23 cellular contexts compared by ENCODE assay signal in the genomic region with DNA sequence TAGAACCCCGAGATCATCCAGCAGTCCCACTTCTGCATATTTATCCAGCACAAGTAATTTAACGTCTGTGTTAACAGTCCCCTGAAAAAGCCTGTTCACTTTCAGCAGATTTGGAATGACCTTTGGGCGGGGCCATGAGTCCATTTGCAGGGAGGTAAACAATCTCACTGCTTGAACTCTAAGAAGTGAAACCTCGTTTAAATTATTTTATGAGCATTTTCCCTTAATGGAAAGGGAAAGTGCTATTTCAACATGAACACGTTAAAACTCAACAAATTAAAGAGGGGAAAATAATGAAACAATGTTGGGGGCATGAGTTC.
DNase-seq lines count a peak whose midpoint lies in the region; ATAC-seq and FAIRE-seq lines count a peak whose summit lies in the region.
"Had no signal": no experiment of that assay in that cellular context is flagged by ENCODE, and none has a peak within 500 bp of the region (broad histone marks: within the 10 kb centered on the region; RNA-seq: fewer than 3 reads in every experiment).

No MANE protein-coding gene starts in this region.

- no peak for FAIRE-seq in small intestine (lab: Jason Lieb, UNC)
- FAIRE-seq: D721Med had no signal

- no peak overlapping the region for H3K27ac ChIP-seq in small intestine (ENCODE audit: low read depth in 1 of 2, low read length in 1 of 2)
- H3K27ac ChIP-seq: 22Rv1, C4-2B, KMS-11 had no signal

- H3K27me3 Mint-ChIP-seq in T-helper 2 cell treated with Interferon-gamma antibody and Interleukin-4, amounts not matched to agents 5 μg/mL and 100 μg/mL, for 36 hours (ENCODE audit: low read depth) = no peaks in the 10 kb centered on the region
- H3K27me3 Mint-ChIP-seq in activated naive CD4-positive, alpha-beta T cell treated with anti-CD3 and anti-CD28 coated beads, Interleukin-2, amount 50 U/mL, for 24 hours = no peaks in the 10 kb centered on the region
- H3K27me3 Mint-ChIP-seq in activated CD4-positive, alpha-beta memory T cell treated with anti-CD3 and anti-CD28 coated beads, Interleukin-2, amount 10 ng/mL, durations not matched to agents 7 days and 5 days = no peaks in the 10 kb centered on the region

- peaks cover 0 to 2% of the 10 kb centered on the region in 2 donors for H3K4me1 ChIP-seq in small intestine (ENCODE audit: control insufficient read depth in 2 of 2, insufficient read depth in 1 of 2, low read depth in 1 of 2, low read length in 1 of 2)

- no peaks in the 10 kb centered on the region for H3K9me3 ChIP-seq in small intestine (ENCODE audit: control insufficient read depth, low read depth)

- H3K27ac Mint-ChIP-seq in T-helper 2 cell treated with Interferon-gamma antibody and Interleukin-4, amounts not matched to agents 5 μg/mL and 100 μg/mL, for 36 hours = peak overlapping the region; percentile 75
- H3K27ac Mint-ChIP-seq in activated naive CD4-positive, alpha-beta T cell treated with anti-CD3 and anti-CD28 coated beads, Interleukin-2, amount 50 U/mL, for 24 hours = peak overlapping the region; percentile 37
- H3K27ac Mint-ChIP-seq in activated naive CD4-positive, alpha-beta T cell treated with anti-CD3 and anti-CD28 coated beads, Interleukin-2, amount 50 U/mL, for 72 hours = no peak overlapping the region
- peak overlapping the region; percentile 17 for H3K27ac Mint-ChIP-seq in activated CD4-positive, alpha-beta memory T cell treated with anti-CD3 and anti-CD28 coated beads, Interleukin-2, amount 10 ng/mL, durations not matched to agents 7 days and 5 days
- H3K27ac Mint-ChIP-seq: B cell, HFFc6, IgD-negative memory B cell had no signal

- H3K27me3 ChIP-seq in small intestine (ENCODE audit: control insufficient read depth in 2 of 2, insufficient read depth in 2 of 2, low read length in 2 of 2) = peaks cover 0 to 3% of the 10 kb centered on the region in 2 donors

- DNase-seq in T-helper 2 cell treated with Interferon-gamma antibody and Interleukin-4, amounts not matched to agents 5 μg/mL and 100 μg/mL, for 36 hours (ENCODE audit: low spot score) = no peak
- DNase-seq in T-helper 2 cell = no peak
- no peak for DNase-seq in activated naive CD4-positive, alpha-beta T cell treated with anti-CD3 and anti-CD28 coated beads, Interleukin-2, amount 50 U/mL, for 72 hours (ENCODE audit: low spot score in 2 of 2)
- no peak for DNase-seq in activated CD4-positive, alpha-beta memory T cell treated with anti-CD3 and anti-CD28 coated beads, Interleukin-2, amount 10 ng/mL, durations not matched to agents 7 days and 5 days
- peak; percentile 30 for DNase-seq in small intestine
- DNase-seq: H7; HFFc6; MM.1S; NCI-H2029; NCI-H446 treated with DMSO at 0.1 percent for 48 hours; NCI-H526; NCI-H82; NK-92 treated with Interleukin-12 subunit alpha and Interleukin-12 subunit beta, amount 100 ng/mL, for 24 hours; PC-3 had no signal

- peaks cover 69% of the 10 kb centered on the region for H3K4me1 Mint-ChIP-seq in T-helper 2 cell treated with Interferon-gamma antibody and Interleukin-4, amounts not matched to agents 5 μg/mL and 100 μg/mL, for 36 hours (ENCODE audit: low read depth)
- peaks cover 8% of the 10 kb centered on the region for H3K4me1 Mint-ChIP-seq in activated naive CD4-positive, alpha-beta T cell treated with anti-CD3 and anti-CD28 coated beads, Interleukin-2, amount 50 U/mL, for 24 hours
- H3K4me1 Mint-ChIP-seq in activated CD4-positive, alpha-beta memory T cell treated with anti-CD3 and anti-CD28 coated beads, Interleukin-2, amount 10 ng/mL, durations not matched to agents 7 days and 5 days = peaks cover 65% of the 10 kb centered on the region

- no peak overlapping the region for H3K4me3 ChIP-seq in small intestine (ENCODE audit: low read depth in 1 of 2, low read length in 2 of 2)

- CTCF ChIA-PET in activated CD4-positive, alpha-beta memory T cell treated with anti-CD3 and anti-CD28 coated beads, Interleukin-2, amount 10 ng/mL, durations not matched to agents 7 days and 5 days (lab: Charles Lee) = interaction anchor here (0.8 kb wide), 1 partner anchor 139 kb away, joined by 3 read pairs; no protein-coding TSS in a partner anchor

- peaks cover 14% of the 10 kb centered on the region for H3K9me3 Mint-ChIP-seq in T-helper 2 cell treated with Interferon-gamma antibody and Interleukin-4, amounts not matched to agents 5 μg/mL and 100 μg/mL, for 36 hours
- H3K9me3 Mint-ChIP-seq in activated naive CD4-positive, alpha-beta T cell treated with anti-CD3 and anti-CD28 coated beads, Interleukin-2, amount 50 U/mL, for 24 hours = no peaks in the 10 kb centered on the region
- peaks cover 8 to 11% of the 10 kb centered on the region in 2 donors for H3K9me3 Mint-ChIP-seq in activated naive CD4-positive, alpha-beta T cell treated with anti-CD3 and anti-CD28 coated beads, Interleukin-2, amount 50 U/mL, for 72 hours
- H3K9me3 Mint-ChIP-seq in activated CD4-positive, alpha-beta memory T cell treated with anti-CD3 and anti-CD28 coated beads, Interleukin-2, amount 10 ng/mL, durations not matched to agents 7 days and 5 days = peaks cover 17% of the 10 kb centered on the region

- no peak for ATAC-seq in activated naive CD4-positive, alpha-beta T cell treated with anti-CD3 and anti-CD28 coated beads, Interleukin-2, amount 50 U/mL, for 72 hours
- no peak for ATAC-seq in HG03354 (IDR thresholded peaks at IDR 0.05; ENCODE audit: poor library complexity, severe bottlenecking, unreplicated experiment)
- no peak for ATAC-seq in HG03342 (IDR thresholded peaks at IDR 0.05; ENCODE audit: unreplicated experiment)
- ATAC-seq: PC-3 had no signal

- H3K36me3 ChIP-seq in small intestine (ENCODE audit: control insufficient read depth in 2 of 2, insufficient read depth in 2 of 2, low read length in 2 of 2) = no peaks in the 10 kb centered on the region

- peak overlapping the region; percentile 27 for H3K4me3 Mint-ChIP-seq in T-helper 2 cell treated with Interferon-gamma antibody and Interleukin-4, amounts not matched to agents 5 μg/mL and 100 μg/mL, for 36 hours
- no peak overlapping the region for H3K4me3 Mint-ChIP-seq in activated naive CD4-positive, alpha-beta T cell treated with anti-CD3 and anti-CD28 coated beads, Interleukin-2, amount 50 U/mL, for 24 hours
- peak overlapping the region; percentile 21 for H3K4me3 Mint-ChIP-seq in activated CD4-positive, alpha-beta memory T cell treated with anti-CD3 and anti-CD28 coated beads, Interleukin-2, amount 10 ng/mL, durations not matched to agents 7 days and 5 days
- H3K4me3 Mint-ChIP-seq: B cell, HFFc6, IgD-negative memory B cell had no signal

- peaks cover 18% of the 10 kb centered on the region for H3K36me3 Mint-ChIP-seq in T-helper 2 cell treated with Interferon-gamma antibody and Interleukin-4, amounts not matched to agents 5 μg/mL and 100 μg/mL, for 36 hours (ENCODE audit: low read depth)
- H3K36me3 Mint-ChIP-seq in activated naive CD4-positive, alpha-beta T cell treated with anti-CD3 and anti-CD28 coated beads, Interleukin-2, amount 50 U/mL, for 24 hours = peaks cover 2% of the 10 kb centered on the region
- peaks cover 0 to 4% of the 10 kb centered on the region in 2 donors for H3K36me3 Mint-ChIP-seq in activated naive CD4-positive, alpha-beta T cell treated with anti-CD3 and anti-CD28 coated beads, Interleukin-2, amount 50 U/mL, for 72 hours
- peaks cover 26% of the 10 kb centered on the region for H3K36me3 Mint-ChIP-seq in activated CD4-positive, alpha-beta memory T cell treated with anti-CD3 and anti-CD28 coated beads, Interleukin-2, amount 10 ng/mL, durations not matched to agents 7 days and 5 days (ENCODE audit: low read depth)
- H3K36me3 Mint-ChIP-seq: IgD-negative memory B cell had no signal

- 17 to 43% (median 33%) methylated on average over 5 of the region's 5 CpGs for WGBS in small intestine, 3 donors

- POLR2A ChIA-PET in activated CD4-positive, alpha-beta memory T cell treated with anti-CD3 and anti-CD28 coated beads, Interleukin-2, amount 10 ng/mL, durations not matched to agents 7 days and 5 days (lab: Charles Lee) = interaction anchor here (1.5 kb wide), 1 partner anchor 23 kb away, joined by 8 read pairs; no protein-coding TSS in a partner anchor

Comparison
In these comparisons a context has a peak if more than half of its experiments do, and no peak if none do; other contexts are left out.
1. H3K27ac Mint-ChIP-seq: peak in T-helper 2 cell treated with Interferon-gamma antibody and Interleukin-4, amounts not matched to agents 5 μg/mL and 100 μg/mL, for 36 hours (single experiment), activated naive CD4-positive, alpha-beta T cell treated with anti-CD3 and anti-CD28 coated beads, Interleukin-2, amount 50 U/mL, for 24 hours (single experiment) and activated CD4-positive, alpha-beta memory T cell treated with anti-CD3 and anti-CD28 coated beads, Interleukin-2, amount 10 ng/mL, durations not matched to agents 7 days and 5 days (single experiment); none in activated naive CD4-positive, alpha-beta T cell treated with anti-CD3 and anti-CD28 coated beads, Interleukin-2, amount 50 U/mL, for 72 hours (0 of 2).